Comparison of ENCODE assay signal across 8 cellular contexts in the genomic region with DNA sequence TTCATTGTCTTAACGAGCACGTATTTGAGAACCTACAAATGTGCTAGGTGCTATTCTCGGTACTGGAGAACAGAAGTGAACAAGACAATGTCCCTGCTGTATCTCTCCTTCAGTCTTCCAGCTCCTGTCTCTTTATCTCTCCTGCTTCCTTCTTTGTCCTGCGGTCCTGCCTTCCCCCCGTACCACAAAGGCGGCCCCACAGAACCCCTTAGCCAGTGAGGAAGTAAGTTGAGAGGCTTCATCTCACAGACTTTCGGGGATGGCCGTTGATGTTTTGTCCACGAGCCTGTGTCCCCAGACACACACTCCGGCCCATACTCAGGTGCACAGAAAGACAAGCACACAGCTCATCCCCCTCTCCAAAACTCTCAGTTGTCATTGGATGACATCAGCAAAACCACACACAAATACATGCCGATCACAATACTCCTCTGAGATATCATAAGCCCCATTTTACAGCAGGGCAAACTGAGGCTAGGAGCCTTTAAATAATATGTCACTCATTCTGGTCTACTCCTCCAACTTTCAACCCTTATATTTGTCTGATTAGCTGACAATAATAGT. TPM values are rescaled to one million over a fixed set of nuclear protein-coding genes. Genes with fewer than 3 reads are reported as not detected.
A peak's percentile ranks its signal among the peaks of the same experiment; 100 is the strongest.
DNase-seq lines count a peak whose midpoint lies in the region; ATAC-seq, FAIRE-seq and TF ChIP-seq lines count a peak whose summit lies in the region.

No MANE protein-coding gene starts in this region.

- H3K4me3 ChIP-seq in ACC112 (ENCODE audit: low read depth, low read length) (peak overlapping the region; percentile 82), IMR-90 (ENCODE audit: insufficient read depth, low read depth, low read length) (peak overlapping the region; percentile 58), ascending aorta (peak overlapping the region; percentile 64 to 65), lung (peak overlapping the region; percentile 17)

- no peak for TF ChIP-seq CTCF in IMR-90 (conservative IDR thresholded peaks at IDR 0.05; ENCODE audit: low read depth, low read length)
- TF ChIP-seq CTCF in ascending aorta (IDR thresholded peaks at IDR 0.05) = no peak
- no peak for TF ChIP-seq CTCF in lung (IDR thresholded peaks at IDR 0.05; ENCODE audit: control extremely low read depth, extremely low read depth)

- intact Hi-C loops in IMR-90 (cut with micrococcal nuclease) = loop anchor here (2.0 kb wide), 2 partner anchors 61 to 81 kb away; a partner anchor contains a TSS
- intact Hi-C loops in ascending aorta (cut with DNase I) = loop anchor here (1.0 to 2.0 kb wide), 4 partner anchors 28 to 109 kb away; a partner anchor contains a TSS

- no peak overlapping the region for H2BK20ac ChIP-seq in IMR-90 (ENCODE audit: low read depth, low read length)

- no peak overlapping the region; the same call in 1 of the 2 replicates for H3K9ac ChIP-seq in IMR-90 (ENCODE audit: low read depth, low read length)

- H3K36me3 ChIP-seq in ACC112 (ENCODE audit: insufficient read depth, low read length) (no peaks in the 10 kb centered on the region), IMR-90 (ENCODE audit: control insufficient read depth, insufficient read depth, low read length) (no peaks in the 10 kb centered on the region), ascending aorta (no peaks in the 10 kb centered on the region), lung (ENCODE audit: control insufficient read depth in 2 of 2, insufficient read depth in 2 of 2, low read length in 2 of 2) (no peaks in the 10 kb centered on the region)

- no peak overlapping the region for H2BK15ac ChIP-seq in IMR-90 (ENCODE audit: low read depth, low read length)

- CTCF ChIA-PET in IMR-90 (lab: Yijun Ruan, JAX) = interaction anchor here (0.6 to 1.5 kb wide), 2 partner anchors 61 to 429 kb away, joined by 3 read pairs; a partner anchor contains a TSS

- H4K5ac ChIP-seq in IMR-90 (ENCODE audit: low read depth, low read length) = no peak overlapping the region

- peaks cover 0 to 23% of the 10 kb centered on the region in 2 experiments; a peak in 2 of 4 replicates for H3K79me1 ChIP-seq in IMR-90 (ENCODE audit: low read depth in 1 of 2, low read length in 2 of 2)

- peak overlapping the region; percentile 86 for H2AK9ac ChIP-seq in IMR-90 (replicated peaks; ENCODE audit: low read depth, low read length, poor library complexity)

- no peak overlapping the region for H4K91ac ChIP-seq in IMR-90 (ENCODE audit: insufficient read depth, low read depth, low read length)

- H3K9me3 ChIP-seq in IMR-90 (ENCODE audit: control insufficient read depth, insufficient read depth, low read length) (no peaks in the 10 kb centered on the region), ascending aorta (no peaks in the 10 kb centered on the region), lung (ENCODE audit: control insufficient read depth in 2 of 2, insufficient read depth in 1 of 2, low read length in 1 of 2) (no peaks in the 10 kb centered on the region)

- H2BK5ac ChIP-seq in IMR-90 (ENCODE audit: low read depth, low read length, poor library complexity, severe bottlenecking) = no peak overlapping the region

- POLR2A ChIA-PET in IMR-90 (lab: Charles Lee; ENCODE audit: unreplicated experiment) = no interaction called here

- no peak overlapping the region for H3K56ac ChIP-seq in IMR-90 (ENCODE audit: extremely low read depth, insufficient read depth, low read length)

- H3K4me1 ChIP-seq in ACC112 (ENCODE audit: control insufficient read depth, insufficient read depth, low read length, unreplicated experiment) (peaks cover 29% of the 10 kb centered on the region), IMR-90 (ENCODE audit: control insufficient read depth, insufficient read depth, low read length) (peaks cover 22% of the 10 kb centered on the region), ascending aorta (peaks cover 3 to 36% of the 10 kb centered on the region in 2 donors), lung (ENCODE audit: control insufficient read depth in 2 of 2, insufficient read depth in 2 of 2, low read length in 2 of 2) (peaks cover 0 to 3% of the 10 kb centered on the region in 2 donors)

- no peak overlapping the region for H3K4ac ChIP-seq in IMR-90 (ENCODE audit: low read depth, low read length)

- no peak for TF ChIP-seq POLR2A in IMR-90 (IDR thresholded peaks at IDR 0.05; ENCODE audit: low read depth, low read length)

- dilution Hi-C loops in IMR-90 (cut with HindIII; ENCODE audit: low sequenced_read_pairs, unreplicated experiment) = no loop called here

- peaks cover 25% of the 10 kb centered on the region for H3K9me1 ChIP-seq in IMR-90 (ENCODE audit: insufficient read depth, low read length)

- no peak overlapping the region for H2BK120ac ChIP-seq in IMR-90 (ENCODE audit: low read depth, low read length)

- H4K20me1 ChIP-seq in IMR-90 (ENCODE audit: insufficient read depth, low read length) = peaks cover 11% of the 10 kb centered on the region; the same call in 1 of the 2 replicates

- no peak overlapping the region for H2AFZ ChIP-seq in ACC112 (ENCODE audit: low read length, unreplicated experiment)
- H2AFZ ChIP-seq in IMR-90 (replicated peaks; ENCODE audit: low read length, poor library complexity) = peak overlapping the region; percentile 98

- H3K27ac ChIP-seq in ACC112 (ENCODE audit: low read depth, low read length) (no peak overlapping the region), IMR-90 (ENCODE audit: insufficient read depth, low read length) (no peak overlapping the region), ascending aorta (peak overlapping the region; percentile 93 to 94), lung (ENCODE audit: low read depth in 1 of 2, low read length in 1 of 2) (no peak overlapping the region)

- TF ChIP-seq RAD21 in IMR-90 (IDR thresholded peaks at IDR 0.05; ENCODE audit: low read length) = no peak

- WGBS in IMR-90 (ENCODE audit: extremely low coverage in 2 of 2, insufficient read length in 1 of 2), 2 experiments = 40% methylated on average over 1 of the region's 11 CpGs; no CpG with 5 or more reads in 1 of the 2 experiments
- WGBS in lung, 2 donors = 17 to 31% methylated on average over 11 of the region's 11 CpGs

- no TSS peak for BruUV-seq in IMR-90 (replicated peaks; lab: Mats Ljungman, UMichigan)

- H3K23ac ChIP-seq in IMR-90 (ENCODE audit: low read depth, low read length) = no peak overlapping the region

- in situ Hi-C loops in IMR-90 (cut with MboI; ENCODE audit: low sequenced_read_pairs) = no loop called here

- H3K27me3 ChIP-seq in ACC112 (ENCODE audit: insufficient read depth, low read length) = no peaks in the 10 kb centered on the region
- no peaks in the 10 kb centered on the region for H3K27me3 ChIP-seq in IMR-90 (ENCODE audit: control insufficient read depth, insufficient read depth, low read length)
- no peaks in the 10 kb centered on the region for H3K27me3 ChIP-seq in ascending aorta
- H3K27me3 ChIP-seq in lung (ENCODE audit: control insufficient read depth, insufficient read depth) = no peaks in the 10 kb centered on the region

- no peak for DNase-seq in IMR-90
- no peak for DNase-seq in ascending aorta (ENCODE audit: low spot score in 2 of 2)
- no peak for DNase-seq in lung (ENCODE audit: low spot score)
- no peak for DNase-seq in frontal cortex (ENCODE audit: low spot score in 2 of 2)
- no peak for DNase-seq in COR-L47 (lab: John Stamatoyannopoulos, UW)
- no peak for DNase-seq in SHP77 treated with DMSO at 0.1 percent for 48 hours (lab: John Stamatoyannopoulos, UW)

- H4K8ac ChIP-seq in IMR-90 (ENCODE audit: low read depth in 2 of 2, low read length in 2 of 2) = peak overlapping the region in 1 of 2 experiments; percentile 82; a peak in 3 of 4 replicates

- no peak for FAIRE-seq in frontal cortex (lab: Jason Lieb, UNC)

- no peak overlapping the region for H3K18ac ChIP-seq in IMR-90 (ENCODE audit: low read depth, low read length)

- H3K4me2 ChIP-seq in IMR-90 (ENCODE audit: low read depth, low read length) = peak overlapping the region; percentile 83

- H2AK5ac ChIP-seq in IMR-90 (ENCODE audit: low read depth, low read length) = peak overlapping the region; percentile 29

- no peak overlapping the region for H3K14ac ChIP-seq in IMR-90 (replicated peaks; ENCODE audit: low read depth, low read length)

- ATAC-seq in IMR-90 (ENCODE audit: low read depth) = no peak
- no peak for ATAC-seq in lung (ENCODE audit: insufficient read depth, low FRiP score)
- no peak for ATAC-seq in GM21825 (IDR thresholded peaks at IDR 0.05; ENCODE audit: unreplicated experiment)

- H3K79me2 ChIP-seq in ACC112 (ENCODE audit: control insufficient read depth, insufficient read depth, low read length, unreplicated experiment) = peaks cover 6% of the 10 kb centered on the region

RNA-seq across cellular contexts. Expression of a gene that starts 0.5 kb away (rescaled TPM):
- total RNA-seq in IMR-90 (2012; rRNA removed) (0.36 and 0.56 TPM in 2 replicates), ascending aorta (4.5 TPM), lung (1 to 10 TPM; 1.1 to 4.1 TPM), frontal cortex (0.82 TPM)
- polyA plus RNA-seq in IMR-90 (2012; rRNA removed) (1.6 and 2.0 TPM in 2 replicates), lung (1 to 10 TPM; 3.5 to 4.0 TPM)
- 1.2 and 1.5 TPM in 2 replicates for polyA plus RNA-seq in IMR-90 (2012; cell fraction: cytosol; rRNA removed)
- 1.1 and 1.2 TPM in 2 replicates for polyA plus RNA-seq in IMR-90 (2012; cell fraction: nucleus; rRNA removed; ENCODE audit: low replicate concordance)

RNA-seq across cellular contexts. Expression of a gene that starts 10.1 kb away (rescaled TPM):
- total RNA-seq in IMR-90 (2012; rRNA removed) (3.1 and 4.3 TPM in 2 replicates), ascending aorta (0.21 TPM), lung (10 to 100 TPM; 14.5 to 20.6 TPM), frontal cortex (3.3 TPM)
- polyA plus RNA-seq in IMR-90 (2012; rRNA removed) (10.1 and 12.0 TPM in 2 replicates), lung (10 to 100 TPM in 1 of 2 donors, 1 to 10 TPM in 1; 8.7 to 14.7 TPM)
- 11.5 and 12.4 TPM in 2 replicates for polyA plus RNA-seq in IMR-90 (2012; cell fraction: cytosol; rRNA removed)
- polyA plus RNA-seq in IMR-90 (2012; cell fraction: nucleus; rRNA removed; ENCODE audit: low replicate concordance) = 9.7 and 21.2 TPM in 2 replicates

RNA-seq across cellular contexts. Expression of a gene that starts 18.7 kb away (rescaled TPM):
- total RNA-seq in IMR-90 (2012; rRNA removed) (3.9 and 4.4 TPM in 2 replicates), ascending aorta (61.4 TPM), lung (10 to 100 TPM in 1 of 2 donors, 1 to 10 TPM in 1; 9.1 to 33.2 TPM), frontal cortex (30.6 TPM)
- polyA plus RNA-seq in IMR-90 (2012; rRNA removed) (45.2 and 50.2 TPM in 2 replicates), lung (10 to 100 TPM; 15.3 to 35.1 TPM)
- 36.6 and 62.6 TPM in 2 replicates for polyA plus RNA-seq in IMR-90 (2012; cell fraction: cytosol; rRNA removed)
- polyA plus RNA-seq in IMR-90 (2012; cell fraction: nucleus; rRNA removed; ENCODE audit: low replicate concordance) = 66.7 and 132 TPM in 2 replicates

RNA-seq across cellular contexts. Expression of a gene that starts 27.6 kb away (rescaled TPM):
- total RNA-seq in IMR-90 (2012; rRNA removed) = 4.4 and 4.7 TPM in 2 replicates
- 14.0 and 14.3 TPM in 2 replicates for polyA plus RNA-seq in IMR-90 (2012; rRNA removed)
- 10.4 and 13.2 TPM in 2 replicates for polyA plus RNA-seq in IMR-90 (2012; cell fraction: cytosol; rRNA removed)
- polyA plus RNA-seq in IMR-90 (2012; cell fraction: nucleus; rRNA removed; ENCODE audit: low replicate concordance) = 85.5 and 114 TPM in 2 replicates
- total RNA-seq in ascending aorta = 79.0 TPM
- total RNA-seq in lung = 10 to 100 TPM; 25.8 to 26.5 TPM
- 10 to 100 TPM; 40.9 to 55.2 TPM for polyA plus RNA-seq in lung
- total RNA-seq in frontal cortex = 2.9 TPM

RNA-seq across cellular contexts. Expression of a gene that starts 27.9 kb away (rescaled TPM):
- total RNA-seq in IMR-90 (2012; rRNA removed) (87.5 and 136 TPM in 2 replicates), ascending aorta (225 TPM), lung (100 to 1,000 TPM; 101 to 125 TPM), frontal cortex (27.7 TPM)
- polyA plus RNA-seq in IMR-90 (2012; rRNA removed) (107 and 110 TPM in 2 replicates), lung (100 to 1,000 TPM; 129 to 166 TPM)
- polyA plus RNA-seq in IMR-90 (2012; cell fraction: cytosol; rRNA removed) = 71.0 and 211 TPM in 2 replicates
- 91.3 and 108 TPM in 2 replicates for polyA plus RNA-seq in IMR-90 (2012; cell fraction: nucleus; rRNA removed; ENCODE audit: low replicate concordance)

Comparison
In these comparisons a context has a peak if more than half of its experiments do, and no peak if none do; other contexts are left out.
1. H3K27ac ChIP-seq: peak in ascending aorta (2 of 2); none in ACC112 (single experiment), IMR-90 (single experiment) and lung (0 of 2).
2. H3K4me3 ChIP-seq: peak in every context shown above with its lines; median percentile 82 in ACC112; 64 in ascending aorta; 58 in IMR-90; 17 in lung.